In genomic region chr9:115671236-115671770, GRCh38 we compare ENCODE assay signal across 19 cellular contexts.
DNase-seq lines count a peak whose midpoint lies in the region; ATAC-seq, FAIRE-seq and TF ChIP-seq lines count a peak whose summit lies in the region.
"Had no signal": no experiment of that assay in that cellular context is flagged by ENCODE, and none has a peak within 500 bp of the region (broad histone marks: within the 10 kb centered on the region; RNA-seq: fewer than 3 reads in every experiment).

No MANE protein-coding gene starts in this region.

- H3K27me3 ChIP-seq in A673 (replicated peaks; ENCODE audit: insufficient read depth, low read depth, low read length, poor library complexity) (no peaks in the 10 kb centered on the region), astrocyte (ENCODE audit: insufficient read depth, low read length) (no peaks in the 10 kb centered on the region), ovary (no peaks in the 10 kb centered on the region)
- H3K27me3 ChIP-seq: heart right ventricle, stomach had no signal

- no peak overlapping the region for H3K4me3 ChIP-seq in A673 (ENCODE audit: low read depth, low read length, poor library complexity, severe bottlenecking)
- no peak overlapping the region for H3K4me3 ChIP-seq in astrocyte (ENCODE audit: insufficient read depth, low read depth, low read length)
- H3K4me3 ChIP-seq in ovary, result no peak overlapping the region
- H3K4me3 ChIP-seq: heart right ventricle, lower lobe of right lung, stomach had no signal

- DNase-seq in A673 (ENCODE audit: low spot score) (no peak), HFFc6 (no peak), astrocyte (ENCODE audit: low read depth) (no peak), mesothelial cell of epicardium (ENCODE audit: low spot score in 2 of 2, unreplicated experiment in 2 of 2) (no peak), SHP77 (lab: John Stamatoyannopoulos, UW) (no peak), ovary (no peak)
- no peak for DNase-seq in activated T-cell treated with anti-CD3 and anti-CD28 coated beads, Interleukin-2, amount 50 U/mL, for 24 hours
- DNase-seq: activated CD8-positive, alpha-beta T cell treated with anti-CD3 and anti-CD28 coated beads for 36 hours; activated naive CD4-positive, alpha-beta T cell treated with anti-CD3 and anti-CD28 coated beads, Interleukin-2, amount 10 ng/mL, durations not matched to agents 7 days and 5 days; activated T-cell treated with anti-CD3 and anti-CD28 coated beads, Interleukin-2, amount 50 U/mL, for 4 hours; DND-41; heart right ventricle; lower lobe of right lung; naive B cell; NCI-H1105; NCI-H2081 treated with DMSO at 0.1 percent for 48 hours; NCI-H526; stomach had no signal

- intact Hi-C loops in A673 (cut with micrococcal nuclease; ENCODE audit: unreplicated experiment), result no loop called here
- intact Hi-C loops in ovary (cut with DNase I), result no loop called here

- peak overlapping the region; percentile 88 for H3K9ac ChIP-seq in astrocyte (ENCODE audit: low read length)

- H3K36me3 Mint-ChIP-seq in HFFc6 (ENCODE audit: low read depth) (no peaks in the 10 kb centered on the region; the same call in 1 of the 2 replicates), astrocyte (ENCODE audit: low read depth, unreplicated experiment) (no peaks in the 10 kb centered on the region), mesothelial cell of epicardium (no peaks in the 10 kb centered on the region)
- no peaks in the 10 kb centered on the region for H3K36me3 Mint-ChIP-seq in activated T-cell treated with anti-CD3 and anti-CD28 coated beads, Interleukin-2, amount 50 U/mL, for 24 hours (ENCODE audit: low read depth)
- H3K36me3 Mint-ChIP-seq: activated naive CD4-positive, alpha-beta T cell treated with anti-CD3 and anti-CD28 coated beads, Interleukin-2, amount 10 ng/mL, durations not matched to agents 7 days and 5 days; naive B cell had no signal

- H4K20me1 ChIP-seq in astrocyte (ENCODE audit: insufficient read depth, low read length), result no peaks in the 10 kb centered on the region

- H3K9me3 ChIP-seq in A673 (ENCODE audit: low read depth, low read length, poor library complexity, severe bottlenecking), result peaks cover 4% of the 10 kb centered on the region
- no peaks in the 10 kb centered on the region for H3K9me3 ChIP-seq in astrocyte (ENCODE audit: insufficient read depth, low read depth, low read length)
- no peaks in the 10 kb centered on the region for H3K9me3 ChIP-seq in ovary
- H3K9me3 ChIP-seq: lower lobe of right lung, stomach had no signal

- peak overlapping the region; percentile 79 for H3K4me2 ChIP-seq in astrocyte (ENCODE audit: low read length)

- H3K27me3 Mint-ChIP-seq in HFFc6 (ENCODE audit: insufficient read depth) (no peaks in the 10 kb centered on the region), astrocyte (ENCODE audit: low read depth, unreplicated experiment) (no peaks in the 10 kb centered on the region), mesothelial cell of epicardium (ENCODE audit: low read depth) (no peaks in the 10 kb centered on the region)
- no peaks in the 10 kb centered on the region for H3K27me3 Mint-ChIP-seq in activated T-cell treated with anti-CD3 and anti-CD28 coated beads, Interleukin-2, amount 50 U/mL, for 24 hours
- H3K27me3 Mint-ChIP-seq: activated CD8-positive, alpha-beta T cell treated with anti-CD3 and anti-CD28 coated beads for 36 hours; activated naive CD4-positive, alpha-beta T cell treated with anti-CD3 and anti-CD28 coated beads, Interleukin-2, amount 10 ng/mL, durations not matched to agents 7 days and 5 days; naive B cell had no signal

- POLR2A ChIA-PET in A673 (lab: Charles Lee; ENCODE audit: low non-redundant PET), result interaction anchor here (0.5 to 0.8 kb wide), 3 partner anchors 54 to 190 kb away, joined by 3 to 6 read pairs (median 3); no protein-coding TSS in a partner anchor

- no peaks in the 10 kb centered on the region for H3K79me2 ChIP-seq in astrocyte (ENCODE audit: insufficient read depth, low read length)

- H3K36me3 ChIP-seq in A673 (ENCODE audit: insufficient read depth, low read length, poor library complexity, severe bottlenecking) (no peaks in the 10 kb centered on the region), astrocyte (ENCODE audit: insufficient read depth, low read length) (no peaks in the 10 kb centered on the region), ovary (no peaks in the 10 kb centered on the region)
- H3K36me3 ChIP-seq: heart right ventricle, lower lobe of right lung, stomach had no signal

- H3K27ac ChIP-seq in A673 (ENCODE audit: low read depth, low read length, poor library complexity, severe bottlenecking) (peak overlapping the region; percentile 91), astrocyte (ENCODE audit: low read depth, low read length) (peak overlapping the region; percentile 100), ovary (no peak overlapping the region)
- H3K27ac ChIP-seq: lower lobe of right lung had no signal

- H3K4me1 Mint-ChIP-seq in HFFc6 (ENCODE audit: low read depth) (peaks cover 85% of the 10 kb centered on the region), astrocyte (ENCODE audit: low read depth, unreplicated experiment) (peaks cover 66% of the 10 kb centered on the region), mesothelial cell of epicardium (peaks cover 19% of the 10 kb centered on the region)
- H3K4me1 Mint-ChIP-seq in activated T-cell treated with anti-CD3 and anti-CD28 coated beads, Interleukin-2, amount 50 U/mL, for 24 hours (ENCODE audit: low read depth), result no peaks in the 10 kb centered on the region
- H3K4me1 Mint-ChIP-seq: activated naive CD4-positive, alpha-beta T cell treated with anti-CD3 and anti-CD28 coated beads, Interleukin-2, amount 10 ng/mL, durations not matched to agents 7 days and 5 days; naive B cell had no signal

- H3K9me3 Mint-ChIP-seq in HFFc6 (no peaks in the 10 kb centered on the region), astrocyte (ENCODE audit: unreplicated experiment) (no peaks in the 10 kb centered on the region), mesothelial cell of epicardium (peaks cover 14% of the 10 kb centered on the region)
- H3K9me3 Mint-ChIP-seq in activated T-cell treated with anti-CD3 and anti-CD28 coated beads, Interleukin-2, amount 50 U/mL, for 24 hours, result no peaks in the 10 kb centered on the region
- H3K9me3 Mint-ChIP-seq: activated CD8-positive, alpha-beta T cell treated with anti-CD3 and anti-CD28 coated beads for 36 hours; activated T-cell treated with anti-CD3 and anti-CD28 coated beads, Interleukin-2, amount 50 U/mL, for 4 hours had no signal

- no peak for ATAC-seq in GM21576 (IDR thresholded peaks at IDR 0.05; ENCODE audit: unreplicated experiment)
- ATAC-seq: activated CD8-positive, alpha-beta T cell treated with anti-CD3 and anti-CD28 coated beads for 36 hours; activated T-cell treated with anti-CD3 and anti-CD28 coated beads, Interleukin-2, amount 50 U/mL, for 4 hours; heart right ventricle; lower lobe of right lung had no signal

- H2AFZ ChIP-seq in astrocyte (ENCODE audit: low read depth, low read length), result no peak overlapping the region

- BruUV-seq in A673 (replicated peaks; lab: Mats Ljungman, UMichigan), result no TSS peak

- peak; percentile 60 for FAIRE-seq in astrocyte (lab: Jason Lieb, UNC)

- no peak for TF ChIP-seq CTCF in A673 (conservative IDR thresholded peaks at IDR 0.05; ENCODE audit: low read depth, low read length)
- no peak for TF ChIP-seq CTCF in HFFc6 (IDR thresholded peaks at IDR 0.05)
- no peak for TF ChIP-seq CTCF in astrocyte (IDR thresholded peaks at IDR 0.05; ENCODE audit: insufficient read depth, low read depth, low read length)
- no peak for TF ChIP-seq CTCF in mesothelial cell of epicardium (IDR thresholded peaks at IDR 0.05; ENCODE audit: unreplicated experiment)
- TF ChIP-seq CTCF in ovary (IDR thresholded peaks at IDR 0.05), result no peak

- WGBS in ovary, 3 donors, result 85 to 91% (median 90%) methylated on average over 6 of the region's 6 CpGs

- no peak for TF ChIP-seq EP300 in ovary (IDR thresholded peaks at IDR 0.05)

- H3K4me1 ChIP-seq in A673 (ENCODE audit: insufficient read depth, low read length, poor library complexity, severe bottlenecking), result peaks cover 27% of the 10 kb centered on the region
- H3K4me1 ChIP-seq in astrocyte (ENCODE audit: insufficient read depth, low read length), result peaks cover 48% of the 10 kb centered on the region
- no peaks in the 10 kb centered on the region for H3K4me1 ChIP-seq in ovary (ENCODE audit: insufficient read depth)
- H3K4me1 ChIP-seq: lower lobe of right lung had no signal

- H3K4me3 Mint-ChIP-seq in HFFc6, result peak overlapping the region; percentile 86
- no peak overlapping the region for H3K4me3 Mint-ChIP-seq in astrocyte (ENCODE audit: unreplicated experiment)
- H3K4me3 Mint-ChIP-seq in mesothelial cell of epicardium, result no peak overlapping the region
- H3K4me3 Mint-ChIP-seq in activated T-cell treated with anti-CD3 and anti-CD28 coated beads, Interleukin-2, amount 50 U/mL, for 24 hours, result no peak overlapping the region
- H3K4me3 Mint-ChIP-seq: activated CD8-positive, alpha-beta T cell treated with anti-CD3 and anti-CD28 coated beads for 36 hours; activated naive CD4-positive, alpha-beta T cell treated with anti-CD3 and anti-CD28 coated beads, Interleukin-2, amount 10 ng/mL, durations not matched to agents 7 days and 5 days; activated T-cell treated with anti-CD3 and anti-CD28 coated beads, Interleukin-2, amount 50 U/mL, for 4 hours; naive B cell had no signal

- CTCF ChIA-PET in A673 (lab: Charles Lee), result no interaction called here

- no peak for TF ChIP-seq POLR2A in ovary (IDR thresholded peaks at IDR 0.05)

- H3K27ac Mint-ChIP-seq in HFFc6 (peak overlapping the region; percentile 99), astrocyte (ENCODE audit: unreplicated experiment) (peak overlapping the region; percentile 100), mesothelial cell of epicardium (peak overlapping the region; percentile 59)
- H3K27ac Mint-ChIP-seq in activated T-cell treated with anti-CD3 and anti-CD28 coated beads, Interleukin-2, amount 50 U/mL, for 24 hours, result no peak overlapping the region
- H3K27ac Mint-ChIP-seq: activated CD8-positive, alpha-beta T cell treated with anti-CD3 and anti-CD28 coated beads for 36 hours; activated naive CD4-positive, alpha-beta T cell treated with anti-CD3 and anti-CD28 coated beads, Interleukin-2, amount 10 ng/mL, durations not matched to agents 7 days and 5 days had no signal

Comparison
In these comparisons a context has a peak if more than half of its experiments do, and no peak if none do; other contexts are left out.
1. H3K27ac ChIP-seq: peak in A673 (single experiment) and astrocyte (single experiment); none in ovary (0 of 2).